Comparison of ENCODE assay signal across 25 cellular contexts in genomic region chr1:189356206-189356605, GRCh38.
"Had no signal": no experiment of that assay in that cellular context is flagged by ENCODE, and none has a peak within 500 bp of the region (broad histone marks: within the 10 kb centered on the region; RNA-seq: fewer than 3 reads in every experiment).

No MANE protein-coding gene starts in this region.

- H3K4me3 ChIP-seq: left ventricle myocardium inferior, lung, ovary, prostate gland, sigmoid colon, spleen, tibial nerve, uterus had no signal

- DNase-seq: hypothalamus; immature natural killer cell; kidney; left ventricle myocardium inferior; mesendoderm; naive thymus-derived CD4-positive, alpha-beta T cell; ovary; posterior cingulate gyrus; retina; right cardiac atrium; sigmoid colon; small intestine; spleen; stimulated activated CD4-positive, alpha-beta T cell treated with anti-CD3 and anti-CD28 coated beads, Interleukin-4, amount 100 ng/mL, for 4 hours; stimulated activated CD8-positive, alpha-beta memory T cell treated with anti-CD3 and anti-CD28 coated beads, Interleukin-4, amount 100 ng/mL, for 48 hours; stimulated activated naive CD4-positive, alpha-beta T cell treated with Interleukin-2 at 50 U/mL for 16 hours; stimulated activated naive CD8-positive, alpha-beta T cell treated with anti-CD3 and anti-CD28 coated beads, Interleukin-15, amount 100 ng/mL, for 72 hours; substantia nigra; uterus had no signal

- H3K27ac ChIP-seq: left ventricle myocardium inferior, ovary, prostate gland, sigmoid colon, spleen, tibial nerve, uterus had no signal

- H3K9me3 ChIP-seq: ovary, prostate gland, sigmoid colon, spleen, tibial nerve, uterus had no signal

- ATAC-seq: naive thymus-derived CD4-positive, alpha-beta T cell; natural killer cell treated with Interleukin-12 subunit alpha and Interleukin-12 subunit beta and Interleukin-15 and Interleukin-18, amount 100 ng/mL, for 72 hours; right cardiac atrium; stimulated activated memory B cell treated with anti-CD40 and anti-IgM and Interleukin-4, amounts not matched to agents 10 μg/mL and 1 μg/mL and 100 μg/mL, for 72 hours; stimulated activated naive CD8-positive, alpha-beta T cell treated with anti-CD3 and anti-CD28 coated beads, Interleukin-15, amount 100 ng/mL, for 72 hours had no signal

- H3K36me3 ChIP-seq: left ventricle myocardium inferior, ovary, prostate gland, sigmoid colon, spleen, tibial nerve had no signal

- H3K4me1 ChIP-seq: left ventricle myocardium inferior, prostate gland, sigmoid colon, spleen, uterus had no signal

- FAIRE-seq: islet of Langerhans, kidney, small intestine had no signal

- H3K27me3 ChIP-seq: ovary, sigmoid colon, spleen, tibial nerve, uterus had no signal
